9 cellular contexts compared by ENCODE assay signal in the genomic region with DNA sequence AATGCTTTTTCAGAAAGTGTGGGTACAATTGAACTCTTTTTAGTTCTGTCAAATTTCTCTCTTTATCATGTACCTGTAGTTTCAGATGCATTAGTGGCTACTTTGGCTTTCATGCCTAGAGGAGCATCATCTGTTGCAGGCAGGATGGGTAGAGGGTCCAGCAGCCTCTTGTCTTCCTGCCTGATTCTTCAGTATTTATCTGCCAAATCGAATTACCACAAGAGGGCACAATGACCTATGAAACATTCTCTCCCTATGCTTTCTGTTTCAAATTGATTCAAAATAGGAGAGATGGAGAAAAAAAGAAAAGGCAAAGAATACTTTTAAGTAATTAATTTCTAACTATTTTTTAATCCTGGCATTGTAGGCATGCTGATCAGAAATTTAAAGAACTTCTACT.
DNase-seq lines count a peak whose midpoint lies in the region; ATAC-seq and TF ChIP-seq lines count a peak whose summit lies in the region.
"Had no signal": no experiment of that assay in that cellular context is flagged by ENCODE, and none has a peak within 500 bp of the region (broad histone marks: within the 10 kb centered on the region; RNA-seq: fewer than 3 reads in every experiment).

No MANE protein-coding gene starts in this region.

- ATAC-seq in HG02678 (IDR thresholded peaks at IDR 0.05; ENCODE audit: unreplicated experiment): peak; percentile 76
- ATAC-seq in activated CD8-positive, alpha-beta memory T cell treated with anti-CD3 and anti-CD28 coated beads, Interleukin-2, amount 10 ng/mL, durations not matched to agents 7 days and 5 days: no peak

- POLR2A ChIA-PET in CD8-positive, alpha-beta memory T cell (lab: Charles Lee): no interaction called here

- H3K27ac Mint-ChIP-seq in brain (no peak overlapping the region), neural progenitor cell (no peak overlapping the region)
- no peak overlapping the region for H3K27ac Mint-ChIP-seq in activated CD8-positive, alpha-beta memory T cell treated with anti-CD3 and anti-CD28 coated beads, Interleukin-2, amount 10 ng/mL, durations not matched to agents 7 days and 5 days
- H3K27ac Mint-ChIP-seq in CD8-positive, alpha-beta memory T cell: no peak overlapping the region
- H3K27ac Mint-ChIP-seq: activated naive CD8-positive, alpha-beta T cell had no signal

- TF ChIP-seq CTCF in brain (conservative IDR thresholded peaks at IDR 0.05) (peak; percentile 51 to 72), neural progenitor cell (IDR thresholded peaks at IDR 0.05) (peak; percentile 44)

- no peaks in the 10 kb centered on the region for H3K79me2 ChIP-seq in neural progenitor cell (ENCODE audit: low read depth)

- DNase-seq in SIG-M5 treated with dmso at 0.1 percent for 504 hours (lab: John Stamatoyannopoulos, UW; ENCODE audit: unreplicated experiment) (peak; percentile 32), SIG-M5 (lab: John Stamatoyannopoulos, UW) (no peak), NCI-H1694 treated with DMSO at 0.1 percent for 48 hours (lab: John Stamatoyannopoulos, UW) (peak; percentile 45), neural progenitor cell (ENCODE audit: low spot score) (peak; percentile 10)
- no peak for DNase-seq in activated CD8-positive, alpha-beta memory T cell treated with anti-CD3 and anti-CD28 coated beads, Interleukin-2, amount 10 ng/mL, durations not matched to agents 7 days and 5 days
- no peak for DNase-seq in CD8-positive, alpha-beta memory T cell

- H3F3A ChIP-seq in neural progenitor cell (ENCODE audit: low read depth): no peaks in the 10 kb centered on the region

- CTCF ChIA-PET in activated CD8-positive, alpha-beta memory T cell treated with anti-CD3 and anti-CD28 coated beads, Interleukin-2, amount 10 ng/mL, durations not matched to agents 7 days and 5 days (lab: Charles Lee): no interaction called here
- CTCF ChIA-PET in CD8-positive, alpha-beta memory T cell (lab: Charles Lee): no interaction called here

- H3K27ac ChIP-seq in neural progenitor cell: no peak overlapping the region
- no peak overlapping the region for H3K27ac ChIP-seq in CD8-positive, alpha-beta memory T cell (ENCODE audit: low read depth, low read length)

- H3K9me3 Mint-ChIP-seq in brain (no peaks in the 10 kb centered on the region), neural progenitor cell (no peaks in the 10 kb centered on the region)
- no peaks in the 10 kb centered on the region for H3K9me3 Mint-ChIP-seq in activated CD8-positive, alpha-beta memory T cell treated with anti-CD3 and anti-CD28 coated beads, Interleukin-2, amount 10 ng/mL, durations not matched to agents 7 days and 5 days (ENCODE audit: low read depth)
- no peaks in the 10 kb centered on the region for H3K9me3 Mint-ChIP-seq in CD8-positive, alpha-beta memory T cell

- no peak overlapping the region for H2AFZ ChIP-seq in neural progenitor cell (replicated peaks)

- H3K9me3 ChIP-seq in neural progenitor cell (ENCODE audit: low read depth): peaks cover 12% of the 10 kb centered on the region
- H3K9me3 ChIP-seq in CD8-positive, alpha-beta memory T cell (ENCODE audit: low read length): no peaks in the 10 kb centered on the region

- H3K27me3 ChIP-seq in neural progenitor cell: no peaks in the 10 kb centered on the region
- H3K27me3 ChIP-seq in CD8-positive, alpha-beta memory T cell (ENCODE audit: insufficient read depth, low read length, poor library complexity, severe bottlenecking): no peaks in the 10 kb centered on the region

- no peaks in the 10 kb centered on the region for H3K4me1 ChIP-seq in neural progenitor cell
- H3K4me1 ChIP-seq in CD8-positive, alpha-beta memory T cell (ENCODE audit: insufficient read depth, low read length): no peaks in the 10 kb centered on the region

- H4K20me1 ChIP-seq in neural progenitor cell (ENCODE audit: low read depth): no peaks in the 10 kb centered on the region

- H3K36me3 Mint-ChIP-seq in brain: no peaks in the 10 kb centered on the region
- H3K36me3 Mint-ChIP-seq in neural progenitor cell: no peaks in the 10 kb centered on the region
- no peaks in the 10 kb centered on the region for H3K36me3 Mint-ChIP-seq in activated CD8-positive, alpha-beta memory T cell treated with anti-CD3 and anti-CD28 coated beads, Interleukin-2, amount 10 ng/mL, durations not matched to agents 7 days and 5 days
- no peaks in the 10 kb centered on the region for H3K36me3 Mint-ChIP-seq in CD8-positive, alpha-beta memory T cell
- H3K36me3 Mint-ChIP-seq: activated naive CD8-positive, alpha-beta T cell had no signal

- no peak overlapping the region for H3K4me3 ChIP-seq in neural progenitor cell
- H3K4me3 ChIP-seq in CD8-positive, alpha-beta memory T cell (ENCODE audit: low read length): no peak overlapping the region

- H3K4me1 Mint-ChIP-seq in brain (peaks cover 22% of the 10 kb centered on the region), neural progenitor cell (no peaks in the 10 kb centered on the region)
- no peaks in the 10 kb centered on the region for H3K4me1 Mint-ChIP-seq in activated CD8-positive, alpha-beta memory T cell treated with anti-CD3 and anti-CD28 coated beads, Interleukin-2, amount 10 ng/mL, durations not matched to agents 7 days and 5 days
- no peaks in the 10 kb centered on the region for H3K4me1 Mint-ChIP-seq in CD8-positive, alpha-beta memory T cell

- H3K4me2 ChIP-seq in neural progenitor cell: no peak overlapping the region

- H3K27me3 Mint-ChIP-seq in brain (no peaks in the 10 kb centered on the region), neural progenitor cell (ENCODE audit: insufficient read depth, low read depth) (peaks cover 2% of the 10 kb centered on the region)
- H3K27me3 Mint-ChIP-seq in activated CD8-positive, alpha-beta memory T cell treated with anti-CD3 and anti-CD28 coated beads, Interleukin-2, amount 10 ng/mL, durations not matched to agents 7 days and 5 days: no peaks in the 10 kb centered on the region
- H3K27me3 Mint-ChIP-seq in CD8-positive, alpha-beta memory T cell: peaks cover 3 to 6% of the 10 kb centered on the region in 2 donors

- H3K9ac ChIP-seq in neural progenitor cell: no peak overlapping the region

- H3K4me3 Mint-ChIP-seq in brain (no peak overlapping the region), neural progenitor cell (no peak overlapping the region)
- H3K4me3 Mint-ChIP-seq in activated CD8-positive, alpha-beta memory T cell treated with anti-CD3 and anti-CD28 coated beads, Interleukin-2, amount 10 ng/mL, durations not matched to agents 7 days and 5 days: no peak overlapping the region
- no peak overlapping the region for H3K4me3 Mint-ChIP-seq in CD8-positive, alpha-beta memory T cell
- H3K4me3 Mint-ChIP-seq: activated naive CD8-positive, alpha-beta T cell had no signal

- H3K36me3 ChIP-seq in neural progenitor cell: no peaks in the 10 kb centered on the region
- H3K36me3 ChIP-seq in CD8-positive, alpha-beta memory T cell (ENCODE audit: insufficient read depth, low read length): no peaks in the 10 kb centered on the region

Comparison
In these comparisons a context has a peak if more than half of its experiments do, and no peak if none do; other contexts are left out.
1. DNase-seq: peak in SIG-M5 treated with dmso at 0.1 percent for 504 hours (single experiment), NCI-H1694 treated with DMSO at 0.1 percent for 48 hours (single experiment) and neural progenitor cell (single experiment); none in SIG-M5 (single experiment), activated CD8-positive, alpha-beta memory T cell treated with anti-CD3 and anti-CD28 coated beads, Interleukin-2, amount 10 ng/mL, durations not matched to agents 7 days and 5 days (single experiment) and CD8-positive, alpha-beta memory T cell (0 of 5).